Comparison of ENCODE assay signal across 8 cellular contexts in the genomic region with DNA sequence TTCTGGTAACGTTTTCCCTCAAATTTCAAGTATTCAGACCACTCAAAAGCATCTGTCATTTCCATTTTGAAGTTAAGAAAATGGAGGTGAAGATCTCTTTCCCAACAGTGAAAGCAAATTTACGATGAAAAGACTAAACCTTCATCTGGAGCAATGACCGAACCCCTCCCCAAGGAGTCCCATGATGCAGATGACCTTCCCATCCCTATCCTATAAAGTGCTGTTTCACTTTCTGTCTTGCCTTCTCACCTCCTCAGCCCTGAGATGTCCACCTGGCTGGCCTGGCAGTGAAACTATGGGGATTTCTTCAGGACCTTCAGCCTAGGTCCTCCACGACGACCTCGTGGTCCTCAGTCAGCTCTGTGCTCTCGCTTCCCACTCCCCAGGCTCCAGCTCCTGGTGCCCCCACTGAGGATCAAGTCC. TPM values are rescaled to one million over a fixed set of nuclear protein-coding genes. Genes with fewer than 3 reads are reported as not detected.
DNase-seq lines count a peak whose midpoint lies in the region; ATAC-seq and TF ChIP-seq lines count a peak whose summit lies in the region.

No MANE protein-coding gene starts in this region.

- no peaks in the 10 kb centered on the region for H3K27me3 Mint-ChIP-seq in activated T-cell treated with anti-CD3 and anti-CD28 coated beads, Interleukin-2, amount 50 U/mL, for 72 hours (ENCODE audit: low read depth)

- ATAC-seq in activated T-cell treated with anti-CD3 and anti-CD28 coated beads, Interleukin-2, amount 50 U/mL, for 72 hours (replicated peaks in 1 of 2) = no peak
- no peak for ATAC-seq in activated naive CD4-positive, alpha-beta T cell treated with anti-CD3 and anti-CD28 coated beads, Interleukin-2, amount 50 U/mL, for 72 hours
- ATAC-seq in right lobe of liver = peak in 1 of 4 donors; percentile 7

- 20% methylated on average over 7 of the region's 7 CpGs for WGBS in right lobe of liver (ENCODE audit: insufficient coverage, low coverage, low lambda C conversion rate, missing lambda C conversion rate)
- WGBS in tibial nerve, 2 donors = 36 to 47% methylated on average over 7 of the region's 7 CpGs

- peaks cover 41% of the 10 kb centered on the region for H3K4me1 Mint-ChIP-seq in activated T-cell treated with anti-CD3 and anti-CD28 coated beads, Interleukin-2, amount 50 U/mL, for 72 hours (ENCODE audit: low read depth)

- peak overlapping the region; percentile 89 for H3K27ac Mint-ChIP-seq in activated T-cell treated with anti-CD3 and anti-CD28 coated beads, Interleukin-2, amount 50 U/mL, for 72 hours
- H3K27ac Mint-ChIP-seq in activated naive CD4-positive, alpha-beta T cell treated with anti-CD3 and anti-CD28 coated beads, Interleukin-2, amount 50 U/mL, for 72 hours = peak overlapping the region; percentile 78 to 94

- no peaks in the 10 kb centered on the region for H3K36me3 Mint-ChIP-seq in activated T-cell treated with anti-CD3 and anti-CD28 coated beads, Interleukin-2, amount 50 U/mL, for 72 hours (ENCODE audit: insufficient read depth in 2 of 2)
- H3K36me3 Mint-ChIP-seq in activated naive CD4-positive, alpha-beta T cell treated with anti-CD3 and anti-CD28 coated beads, Interleukin-2, amount 50 U/mL, for 72 hours = peaks cover 5 to 12% of the 10 kb centered on the region in 2 donors

- peak overlapping the region; percentile 90 for H3K4me3 Mint-ChIP-seq in activated T-cell treated with anti-CD3 and anti-CD28 coated beads, Interleukin-2, amount 50 U/mL, for 72 hours

- no peak for TF ChIP-seq EP300 in tibial nerve (IDR thresholded peaks at IDR 0.05)

- H3K4me1 ChIP-seq in right lobe of liver = peaks cover 0 to 28% (median 10%) of the 10 kb centered on the region in 4 donors
- H3K4me1 ChIP-seq in tibial nerve = peaks cover 0 to 41% (median 18%) of the 10 kb centered on the region in 4 donors

- H3K27ac ChIP-seq in right lobe of liver (peak overlapping the region in 2 of 3 donors; percentile 99), tibial nerve (peak overlapping the region; percentile 97 to 100 (median 98))

- no peak for TF ChIP-seq CTCF in right lobe of liver (IDR thresholded peaks at IDR 0.05)
- TF ChIP-seq CTCF in tibial nerve (IDR thresholded peaks at IDR 0.05) = peak in 2 of 5 experiments; percentile 4 to 5

- no peaks in the 10 kb centered on the region for H3K9me3 ChIP-seq in right lobe of liver
- H3K9me3 ChIP-seq in tibial nerve = no peaks in the 10 kb centered on the region

- H3K36me3 ChIP-seq in right lobe of liver (no peaks in the 10 kb centered on the region), tibial nerve (no peaks in the 10 kb centered on the region)

- DNase-seq in activated T-cell treated with anti-CD3 and anti-CD28 coated beads, Interleukin-2, amount 50 U/mL, for 72 hours = no peak
- DNase-seq in activated T-cell treated with anti-CD3 and anti-CD28 coated beads for 4 hours (no peak), right lobe of liver (peak in 1 of 3 donors; percentile 57), tibial nerve (ENCODE audit: low spot score in 2 of 2) (no peak), NCI-H2171 treated with DMSO at 0.1 percent for 48 hours (lab: John Stamatoyannopoulos, UW) (no peak), kidney tubule cell (ENCODE audit: low spot score) (no peak)
- no peak for DNase-seq in activated naive CD4-positive, alpha-beta T cell treated with anti-CD3 and anti-CD28 coated beads, Interleukin-2, amount 50 U/mL, for 72 hours (ENCODE audit: low spot score in 2 of 2)
- no peak for DNase-seq in activated effector memory CD4-positive, alpha-beta T cell treated with Interleukin-2 at 50 U/mL for 16 hours

- intact Hi-C loops in right lobe of liver (cut with DNase I) = loop anchor here in 1 of 2 donors (5.0 kb wide), 1 partner anchor 70 kb away; no protein-coding TSS in a partner anchor

- no peak for TF ChIP-seq POLR2A in right lobe of liver (IDR thresholded peaks at IDR 0.05)
- no peak for TF ChIP-seq POLR2A in tibial nerve (IDR thresholded peaks at IDR 0.05)

- peak overlapping the region in 2 of 3 donors; percentile 73 to 90 for H3K4me3 ChIP-seq in right lobe of liver
- peak overlapping the region; percentile 59 to 93 (median 85) for H3K4me3 ChIP-seq in tibial nerve

- H3K9me3 Mint-ChIP-seq in activated T-cell treated with anti-CD3 and anti-CD28 coated beads, Interleukin-2, amount 50 U/mL, for 72 hours = no peaks in the 10 kb centered on the region
- H3K9me3 Mint-ChIP-seq in activated naive CD4-positive, alpha-beta T cell treated with anti-CD3 and anti-CD28 coated beads, Interleukin-2, amount 50 U/mL, for 72 hours = no peaks in the 10 kb centered on the region

- no peaks in the 10 kb centered on the region for H3K27me3 ChIP-seq in right lobe of liver
- H3K27me3 ChIP-seq in tibial nerve = no peaks in the 10 kb centered on the region

RNA-seq across cellular contexts. Expression of gene NPC1, which starts 0.9 kb away (rescaled TPM):
- 10 to 100 TPM; 29.3 to 32.4 TPM for total RNA-seq in activated T-cell treated with anti-CD3 and anti-CD28 coated beads, Interleukin-2, amount 50 U/mL, for 72 hours
- 10 to 100 TPM; 28.1 to 39.7 TPM for total RNA-seq in activated naive CD4-positive, alpha-beta T cell treated with anti-CD3 and anti-CD28 coated beads, Interleukin-2, amount 50 U/mL, for 72 hours
- total RNA-seq in right lobe of liver = 10 to 100 TPM; 11.9 to 31.2 (median 20.0) TPM
- total RNA-seq in tibial nerve = 10 to 100 TPM; 62.8 to 96.4 (median 77.3) TPM
